17 cellular contexts compared by ENCODE assay signal in the genomic region with DNA sequence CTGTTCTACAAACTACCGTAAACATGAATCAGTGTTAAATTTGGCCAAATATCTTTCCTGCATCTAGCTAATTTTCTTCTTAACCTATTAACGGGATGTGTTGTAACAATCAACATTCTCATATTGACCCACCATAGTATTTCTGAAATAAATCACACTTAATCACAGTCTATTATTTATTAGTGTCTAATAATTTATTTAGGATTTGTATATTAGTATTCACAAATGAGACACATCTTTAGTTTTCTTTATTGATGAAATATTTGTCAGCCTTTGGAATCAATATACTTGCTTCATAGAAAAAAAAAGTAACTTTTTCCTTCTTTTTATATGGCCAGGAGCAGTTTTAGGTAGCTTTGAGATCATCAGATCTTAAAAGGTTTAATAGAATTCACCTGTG. TPM values are rescaled to one million over a fixed set of nuclear protein-coding genes. Genes with fewer than 3 reads are reported as not detected.
A peak's percentile ranks its signal among the peaks of the same experiment; 100 is the strongest.
DNase-seq lines count a peak whose midpoint lies in the region; ATAC-seq and TF ChIP-seq lines count a peak whose summit lies in the region.
"Had no signal": no experiment of that assay in that cellular context is flagged by ENCODE, and none has a peak within 500 bp of the region (broad histone marks: within the 10 kb centered on the region; RNA-seq: fewer than 3 reads in every experiment).

No MANE protein-coding gene starts in this region.

- DNase-seq in right cardiac atrium (no peak), left cardiac atrium (no peak), upper lobe of right lung (no peak), head of caudate nucleus (no peak), GM19240 (ENCODE audit: insufficient read length, low spot score) (no peak)
- DNase-seq in activated naive CD4-positive, alpha-beta T cell treated with anti-CD3 and anti-CD28 coated beads, Interleukin-2, amount 50 U/mL, for 72 hours (ENCODE audit: low spot score in 2 of 2): no peak
- DNase-seq: BE2C, NCI-H1930, NCI-H524 treated with DMSO at 0.1 percent for 48 hours, OCI-M1 had no signal

- H3K27ac Mint-ChIP-seq in activated naive CD4-positive, alpha-beta T cell treated with anti-CD3 and anti-CD28 coated beads, Interleukin-2, amount 50 U/mL, for 72 hours: peak overlapping the region; percentile 88 to 96
- H3K27ac Mint-ChIP-seq: brain, neural progenitor cell had no signal

- ATAC-seq in right cardiac atrium (no peak), left cardiac atrium (no peak), upper lobe of right lung (no peak), GM21515 (IDR thresholded peaks at IDR 0.05; ENCODE audit: unreplicated experiment) (no peak)
- no peak for ATAC-seq in activated naive CD4-positive, alpha-beta T cell treated with anti-CD3 and anti-CD28 coated beads, Interleukin-2, amount 50 U/mL, for 72 hours
- ATAC-seq: sciatic nerve, SK-N-SH treated with all-trans-retinoic acid at 6 μM for 48 hours had no signal

- H3K36me3 ChIP-seq in mucosa of rectum (ENCODE audit: control insufficient read depth in 2 of 2, insufficient read depth in 2 of 2, low read length in 2 of 2): peaks cover 6% of the 10 kb centered on the region in 2 donors
- peaks cover 15% of the 10 kb centered on the region for H3K36me3 ChIP-seq in upper lobe of right lung
- H3K36me3 ChIP-seq: BE2C, neural progenitor cell had no signal

- WGBS in right cardiac atrium: 54% methylated on average over 2 of the region's 2 CpGs

- H3K9me3 ChIP-seq in right cardiac atrium (ENCODE audit: control insufficient read depth, low read length) (no peaks in the 10 kb centered on the region), mucosa of rectum (ENCODE audit: control insufficient read depth in 2 of 2, low read length in 2 of 2) (no peaks in the 10 kb centered on the region), upper lobe of right lung (no peaks in the 10 kb centered on the region)
- H3K9me3 ChIP-seq: BE2C had no signal

- no peak overlapping the region for H3K27ac ChIP-seq in right cardiac atrium (ENCODE audit: low read length)
- no peak overlapping the region for H3K27ac ChIP-seq in mucosa of rectum (ENCODE audit: low read depth in 2 of 2, low read length in 2 of 2)
- peak overlapping the region; percentile 88 for H3K27ac ChIP-seq in upper lobe of right lung
- H3K27ac ChIP-seq: neural progenitor cell had no signal

- H3K4me3 ChIP-seq in right cardiac atrium (ENCODE audit: low read length): peak overlapping the region; percentile 71
- H3K4me3 ChIP-seq in mucosa of rectum (ENCODE audit: low read length in 2 of 2): peak overlapping the region; percentile 5 to 64
- H3K4me3 ChIP-seq in upper lobe of right lung: peak overlapping the region; percentile 61
- H3K4me3 ChIP-seq: neural progenitor cell had no signal

- H3K27me3 ChIP-seq in right cardiac atrium (ENCODE audit: control insufficient read depth, insufficient read depth) (no peaks in the 10 kb centered on the region), mucosa of rectum (ENCODE audit: control insufficient read depth in 2 of 2, insufficient read depth in 2 of 2, low read length in 2 of 2) (no peaks in the 10 kb centered on the region), upper lobe of right lung (no peaks in the 10 kb centered on the region)

- intact Hi-C loops in right cardiac atrium (cut with DNase I): no loop called here
- intact Hi-C loops in left cardiac atrium (cut with DNase I): loop anchor here in 1 of 2 donors (10.0 kb wide), 1 partner anchor 65 kb away; a partner anchor contains a TSS
- intact Hi-C loops in upper lobe of right lung (cut with DNase I): loop anchor here (10.0 kb wide), 1 partner anchor 55 kb away; no protein-coding TSS in a partner anchor
- intact Hi-C loops in head of caudate nucleus (cut with DNase I): no loop called here

- no peak overlapping the region for H3K9ac ChIP-seq in mucosa of rectum (ENCODE audit: low read depth in 1 of 2, low read length in 2 of 2)
- H3K9ac ChIP-seq: neural progenitor cell had no signal

- H3K9me3 Mint-ChIP-seq in activated naive CD4-positive, alpha-beta T cell treated with anti-CD3 and anti-CD28 coated beads, Interleukin-2, amount 50 U/mL, for 72 hours: no peaks in the 10 kb centered on the region
- H3K9me3 Mint-ChIP-seq: brain, neural progenitor cell had no signal

- peaks cover 48 to 69% of the 10 kb centered on the region in 2 donors for H3K36me3 Mint-ChIP-seq in activated naive CD4-positive, alpha-beta T cell treated with anti-CD3 and anti-CD28 coated beads, Interleukin-2, amount 50 U/mL, for 72 hours
- H3K36me3 Mint-ChIP-seq: brain, neural progenitor cell had no signal

- TF ChIP-seq CTCF in upper lobe of right lung (IDR thresholded peaks at IDR 0.05): no peak

- H3K4me1 ChIP-seq in right cardiac atrium (ENCODE audit: control insufficient read depth, insufficient read depth, low read length): no peaks in the 10 kb centered on the region
- H3K4me1 ChIP-seq in mucosa of rectum (ENCODE audit: control insufficient read depth in 2 of 2, insufficient read depth in 2 of 2, low read length in 2 of 2): peaks cover 0 to 4% of the 10 kb centered on the region in 2 donors
- no peaks in the 10 kb centered on the region for H3K4me1 ChIP-seq in upper lobe of right lung
- H3K4me1 ChIP-seq: BE2C, neural progenitor cell had no signal

RNA-seq across cellular contexts. Expression of a gene that starts 4.6 kb away (rescaled TPM):
- total RNA-seq in right cardiac atrium: 10 to 100 TPM; 13.7 to 25.5 (median 14.0) TPM
- 36.1 TPM for polyA plus RNA-seq in right cardiac atrium
- total RNA-seq in left cardiac atrium: 10 to 100 TPM; 25.0 to 26.0 TPM
- 10 to 100 TPM; 32.2 to 79.9 TPM for total RNA-seq in activated naive CD4-positive, alpha-beta T cell treated with anti-CD3 and anti-CD28 coated beads, Interleukin-2, amount 50 U/mL, for 72 hours
- total RNA-seq in upper lobe of right lung: 47.0 TPM
- total RNA-seq: M059J had no signal

RNA-seq across cellular contexts. Expression of a gene that starts 47.9 kb away (rescaled TPM):
- 10 to 100 TPM; 20.2 to 44.8 (median 24.8) TPM for total RNA-seq in right cardiac atrium
- polyA plus RNA-seq in right cardiac atrium: 31.3 TPM
- total RNA-seq in left cardiac atrium: 10 to 100 TPM; 30.2 to 40.4 TPM
- total RNA-seq in activated naive CD4-positive, alpha-beta T cell treated with anti-CD3 and anti-CD28 coated beads, Interleukin-2, amount 50 U/mL, for 72 hours: 100 to 1,000 TPM; 202 to 336 TPM
- total RNA-seq in upper lobe of right lung: 83.3 TPM
- total RNA-seq: M059J had no signal
